In genomic region chrX:50470103-50471031, GRCh38 we compare ENCODE assay signal across 13 cellular contexts. TPM values are rescaled to one million over a fixed set of nuclear protein-coding genes. Genes with fewer than 3 reads are reported as not detected.
A peak's percentile ranks its signal among the peaks of the same experiment; 100 is the strongest.
DNase-seq lines count a peak whose midpoint lies in the region; ATAC-seq and TF ChIP-seq lines count a peak whose summit lies in the region.
"Had no signal": no experiment of that assay in that cellular context is flagged by ENCODE, and none has a peak within 500 bp of the region (broad histone marks: within the 10 kb centered on the region; RNA-seq: fewer than 3 reads in every experiment).

Gene DGKK (minus strand): TSS chrX:50470825. CDS start chrX:50470678, 147 bp downstream.

- peaks cover 9% of the 10 kb centered on the region for H3K4me1 Mint-ChIP-seq in Caco-2 (ENCODE audit: low read depth, unreplicated experiment)
- peaks cover 7% of the 10 kb centered on the region for H3K4me1 Mint-ChIP-seq in endodermal cell
- H3K4me1 Mint-ChIP-seq in natural killer cell treated with Interleukin-12 subunit alpha and Interleukin-12 subunit beta and Interleukin-15 and Interleukin-18, amount 100 ng/mL, for 72 hours (ENCODE audit: low read depth in 2 of 2) = peaks cover 12 to 13% of the 10 kb centered on the region in 2 donors

- TF ChIP-seq POLR2A in transverse colon (IDR thresholded peaks at IDR 0.05) = no peak

- TF ChIP-seq CTCF in Caco-2 (IDR thresholded peaks at IDR 0.05; ENCODE audit: insufficient read depth in 1 of 2, low read depth in 1 of 2, low read length in 1 of 2, severe bottlenecking in 1 of 2, unreplicated experiment in 1 of 2) (no peak), endodermal cell (conservative IDR thresholded peaks at IDR 0.05) (no peak), transverse colon (IDR thresholded peaks at IDR 0.05) (no peak)

- no peak for TF ChIP-seq EP300 in transverse colon (IDR thresholded peaks at IDR 0.05; ENCODE audit: low read depth)

- POLR2A ChIA-PET in Caco-2 (lab: Charles Lee) = no interaction called here

- in situ Hi-C loops in transverse colon (cut with MboI; ENCODE audit: low pct_ligation_motif_present in 1 of 4, low pct_unique_long_range_greater_than_20kb in 1 of 4, low sequenced_read_pairs in 3 of 4) = no loop called here

- H3K27me3 Mint-ChIP-seq in Caco-2 (ENCODE audit: insufficient read depth, unreplicated experiment) (peaks cover 16% of the 10 kb centered on the region), endodermal cell (ENCODE audit: insufficient read depth) (peaks cover 81% of the 10 kb centered on the region)
- peaks cover 37 to 39% of the 10 kb centered on the region in 2 donors for H3K27me3 Mint-ChIP-seq in natural killer cell treated with Interleukin-12 subunit alpha and Interleukin-12 subunit beta and Interleukin-15 and Interleukin-18, amount 100 ng/mL, for 72 hours

- H3K4me3 ChIP-seq in Caco-2 (ENCODE audit: low read depth, low read length) = peak within 1 kb of the TSS; percentile 43
- peak within 1 kb of the TSS; percentile 61 for H3K4me3 ChIP-seq in HUES64 (ENCODE audit: low read length)
- no peak within 1 kb of the TSS for H3K4me3 ChIP-seq in endodermal cell (ENCODE audit: low read length)
- no peak within 1 kb of the TSS for H3K4me3 ChIP-seq in transverse colon

- H3K9me3 Mint-ChIP-seq in Caco-2 (ENCODE audit: unreplicated experiment) (no peaks in the 10 kb centered on the region), endodermal cell (peaks cover 40% of the 10 kb centered on the region)
- H3K9me3 Mint-ChIP-seq in natural killer cell treated with Interleukin-12 subunit alpha and Interleukin-12 subunit beta and Interleukin-15 and Interleukin-18, amount 100 ng/mL, for 72 hours = no peaks in the 10 kb centered on the region
- H3K9me3 Mint-ChIP-seq: activated T-cell treated with anti-CD3 and anti-CD28 coated beads, Interleukin-2, amount 50 U/mL, for 24 hours; CD8-positive, alpha-beta T cell had no signal

- CTCF ChIA-PET in Caco-2 (lab: Charles Lee) = interaction anchor here (1.2 kb wide), 1 partner anchor 110 kb away, joined by 3 read pairs; no protein-coding TSS in a partner anchor

- no peak within 1 kb of the TSS for H3K9ac ChIP-seq in HUES64 (ENCODE audit: low read depth, low read length)
- H3K9ac ChIP-seq in endodermal cell (ENCODE audit: extremely low read depth, low read length, poor library complexity, severe bottlenecking) = no peak within 1 kb of the TSS

- WGBS in HUES64 = under 1% methylated on average over 59 of the region's 59 CpGs
- WGBS in endodermal cell (ENCODE audit: insufficient coverage in 1 of 2, insufficient read length in 1 of 2), 2 experiments = 1% methylated on average over 59 of the region's 59 CpGs; no CpG with 5 or more reads in 1 of the 2 experiments
- WGBS in transverse colon (ENCODE audit: low coverage in 1 of 2), 2 donors = 42% methylated on average over 47 of the region's 59 CpGs; no CpG with 5 or more reads in 1 of the 2 donors

- no peaks in the 10 kb centered on the region for H3K36me3 Mint-ChIP-seq in Caco-2 (ENCODE audit: insufficient read depth, unreplicated experiment)
- H3K36me3 Mint-ChIP-seq in endodermal cell (ENCODE audit: low read depth) = no peaks in the 10 kb centered on the region
- H3K36me3 Mint-ChIP-seq in natural killer cell treated with Interleukin-12 subunit alpha and Interleukin-12 subunit beta and Interleukin-15 and Interleukin-18, amount 100 ng/mL, for 72 hours = no peaks in the 10 kb centered on the region
- H3K36me3 Mint-ChIP-seq: CD8-positive, alpha-beta T cell had no signal

- H3K4me3 Mint-ChIP-seq in Caco-2 (ENCODE audit: unreplicated experiment) = peak within 1 kb of the TSS; percentile 69
- peak within 1 kb of the TSS; percentile 55 for H3K4me3 Mint-ChIP-seq in endodermal cell
- peak within 1 kb of the TSS; percentile 69 for H3K4me3 Mint-ChIP-seq in natural killer cell treated with Interleukin-12 subunit alpha and Interleukin-12 subunit beta and Interleukin-15 and Interleukin-18, amount 100 ng/mL, for 72 hours
- H3K4me3 Mint-ChIP-seq: activated T-cell treated with anti-CD3 and anti-CD28 coated beads, Interleukin-2, amount 50 U/mL, for 24 hours; CD8-positive, alpha-beta T cell had no signal

- H3K9me3 ChIP-seq in Caco-2 (no peaks in the 10 kb centered on the region), HUES64 (ENCODE audit: insufficient read depth, low read depth, low read length) (no peaks in the 10 kb centered on the region), endodermal cell (ENCODE audit: control insufficient read depth, low read length) (no peaks in the 10 kb centered on the region), transverse colon (no peaks in the 10 kb centered on the region)
- H3K9me3 ChIP-seq: neutrophil, upper lobe of left lung had no signal

- BruUV-seq in Caco-2 (replicated peaks; lab: Mats Ljungman, UMichigan) = no TSS peak

- intact Hi-C loops in Caco-2 (cut with micrococcal nuclease; ENCODE audit: unreplicated experiment) = loop anchor here (10.0 kb wide), 1 partner anchor 126 kb away; no protein-coding TSS in a partner anchor
- intact Hi-C loops in transverse colon (cut with DNase I; ENCODE audit: low total_unique reads) = no loop called here

- H3K27ac ChIP-seq in HUES64 (ENCODE audit: low read depth, low read length) (no peak within 1 kb of the TSS), endodermal cell (ENCODE audit: low read depth, low read length) (no peak within 1 kb of the TSS), transverse colon (no peak within 1 kb of the TSS)
- H3K27ac ChIP-seq: neutrophil, upper lobe of left lung had no signal

- H3K36me3 ChIP-seq in Caco-2 (ENCODE audit: control insufficient read depth, insufficient read depth, low read length) (no peaks in the 10 kb centered on the region), HUES64 (ENCODE audit: insufficient read depth, low read length) (no peaks in the 10 kb centered on the region), endodermal cell (ENCODE audit: control insufficient read depth, insufficient read depth, low read length) (no peaks in the 10 kb centered on the region), transverse colon (no peaks in the 10 kb centered on the region)
- H3K36me3 ChIP-seq: neutrophil, upper lobe of left lung had no signal

- DNase-seq in Caco-2 (peak; percentile 68 to 69), endodermal cell (peak; percentile 90), transverse colon (no peak), NCI-H1048 (lab: John Stamatoyannopoulos, UW) (no peak), DMS153 (lab: John Stamatoyannopoulos, UW) (no peak)
- DNase-seq in natural killer cell treated with Interleukin-12 subunit alpha and Interleukin-12 subunit beta and Interleukin-15 and Interleukin-18, amount 100 ng/mL, for 72 hours (ENCODE audit: low spot score) = no peak
- DNase-seq: activated T-cell treated with anti-CD3 and anti-CD28 coated beads, Interleukin-2, amount 50 U/mL, for 24 hours; CD8-positive, alpha-beta T cell had no signal

- H3K27ac Mint-ChIP-seq in Caco-2 (ENCODE audit: unreplicated experiment) = no peak within 1 kb of the TSS
- no peak within 1 kb of the TSS for H3K27ac Mint-ChIP-seq in endodermal cell
- H3K27ac Mint-ChIP-seq in natural killer cell treated with Interleukin-12 subunit alpha and Interleukin-12 subunit beta and Interleukin-15 and Interleukin-18, amount 100 ng/mL, for 72 hours = no peak within 1 kb of the TSS
- H3K27ac Mint-ChIP-seq: activated T-cell treated with anti-CD3 and anti-CD28 coated beads, Interleukin-2, amount 50 U/mL, for 24 hours; CD8-positive, alpha-beta T cell had no signal

- H3K27me3 ChIP-seq in Caco-2 (replicated peaks; ENCODE audit: control insufficient read depth, insufficient read depth, low read length) = no peaks in the 10 kb centered on the region
- peaks cover 83% of the 10 kb centered on the region for H3K27me3 ChIP-seq in HUES64 (ENCODE audit: insufficient read depth, low read length)
- H3K27me3 ChIP-seq in endodermal cell (ENCODE audit: control insufficient read depth, insufficient read depth, low read length, poor library complexity, severe bottlenecking) = peaks cover 65% of the 10 kb centered on the region
- peaks cover 66% of the 10 kb centered on the region for H3K27me3 ChIP-seq in transverse colon

- ATAC-seq in natural killer cell treated with Interleukin-12 subunit alpha and Interleukin-12 subunit beta and Interleukin-15 and Interleukin-18, amount 100 ng/mL, for 72 hours = peak; percentile 56
- ATAC-seq in GM19351 (IDR thresholded peaks at IDR 0.05; ENCODE audit: unreplicated experiment) = no peak
- ATAC-seq: CD8-positive, alpha-beta T cell had no signal

- H3K4me1 ChIP-seq in Caco-2 (no peaks in the 10 kb centered on the region), HUES64 (ENCODE audit: insufficient read depth, low read length) (0 out of 2 replicates have a peak, but pooled peaks cover 11% of the 10 kb centered on the region), endodermal cell (ENCODE audit: control insufficient read depth, insufficient read depth, low read length) (no peaks in the 10 kb centered on the region), transverse colon (peaks cover 0 to 11% (median 0%) of the 10 kb centered on the region in 4 donors)

RNA-seq across cellular contexts. Expression of gene DGKK, which starts in this region (rescaled TPM):
- total RNA-seq in Caco-2 (2022) = 2.5 and 3.7 TPM in 2 replicates
- 1.8 TPM for polyA plus RNA-seq in HUES64 (2013, experiment 1 of 2)
- 1.3 TPM for polyA plus RNA-seq in HUES64 (2013, experiment 2 of 2)
- 1 to 10 TPM; 3.5 to 4.8 TPM for total RNA-seq in endodermal cell
- polyA plus RNA-seq in endodermal cell (2013, experiment 1 of 2) = 1.4 TPM
- polyA plus RNA-seq in endodermal cell (2013, experiment 2 of 2) = 1.4 TPM
- 1 to 10 TPM; 2.7 to 4.1 TPM for total RNA-seq in natural killer cell treated with Interleukin-12 subunit alpha and Interleukin-12 subunit beta and Interleukin-15 and Interleukin-18, amount 100 ng/mL, for 72 hours
- under 1 TPM in 1 of 4 donors, not detected in 3; 0.16 TPM for total RNA-seq in transverse colon
- total RNA-seq: CD8-positive, alpha-beta T cell; OCI-LY7 had no signal

Comparison
In these comparisons a context has a peak if more than half of its experiments do, and no peak if none do; other contexts are left out.
1. DNase-seq: peak in Caco-2 (2 of 2) and endodermal cell (single experiment); none in natural killer cell treated with Interleukin-12 subunit alpha and Interleukin-12 subunit beta and Interleukin-15 and Interleukin-18, amount 100 ng/mL, for 72 hours (single experiment), transverse colon (single experiment), NCI-H1048 (single experiment) and DMS153 (single experiment).
2. H3K4me3 ChIP-seq: peak in Caco-2 (single experiment) and HUES64 (single experiment); none in endodermal cell (single experiment) and transverse colon (0 of 4).
3. Peak in every context shown above with its lines, with median percentiles within 50 percentile points of each other: H3K4me3 Mint-ChIP-seq.